In the genomic region with DNA sequence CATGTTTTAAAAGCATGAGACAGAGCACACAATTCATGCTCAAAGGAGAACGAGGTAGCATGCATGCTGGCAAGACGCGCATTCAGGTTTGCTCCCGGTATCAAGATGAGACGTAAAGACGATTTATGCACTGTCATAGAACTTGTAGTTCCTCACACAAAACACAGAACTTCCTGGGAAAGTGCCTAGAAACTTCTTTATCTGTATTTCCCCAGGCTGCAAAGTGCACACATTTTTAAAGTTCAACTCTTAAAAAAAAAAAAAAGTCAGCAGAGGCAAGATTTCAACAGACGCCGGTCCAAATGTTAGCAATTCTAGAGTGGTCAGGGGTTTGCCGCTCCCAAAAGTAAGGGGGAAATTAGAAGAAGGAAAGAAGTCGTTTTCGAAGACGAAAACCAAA, we compare ENCODE assay signal across 10 cellular contexts.
A peak's percentile ranks its signal among the peaks of the same experiment; 100 is the strongest.
DNase-seq lines count a peak whose midpoint lies in the region; ATAC-seq and TF ChIP-seq lines count a peak whose summit lies in the region.
"Had no signal": no experiment of that assay in that cellular context is flagged by ENCODE, and none has a peak within 500 bp of the region (broad histone marks: within the 10 kb centered on the region; RNA-seq: fewer than 3 reads in every experiment).

No MANE protein-coding gene starts in this region.

- no peak for TF ChIP-seq EP300 in suprapubic skin (IDR thresholded peaks at IDR 0.05)

- H3K4me1 ChIP-seq in suprapubic skin: peaks cover 60% of the 10 kb centered on the region

- DNase-seq in T-helper 1 cell (no peak), left kidney (ENCODE audit: low read depth, low spot score) (peak; percentile 24), suprapubic skin (ENCODE audit: low spot score in 2 of 2) (no peak)
- no peak for DNase-seq in activated CD8-positive, alpha-beta T cell treated with anti-CD3 and anti-CD28 coated beads, Interleukin-2, amount 10 ng/mL, durations not matched to agents 7 days and 5 days
- DNase-seq in stimulated activated CD4-positive, alpha-beta T cell treated with anti-CD3 and anti-CD28 coated beads, Interleukin-2, amount 100 ng/mL, for 48 hours: no peak

- no peak for TF ChIP-seq POLR2A in suprapubic skin (IDR thresholded peaks at IDR 0.05)

- no peak for ATAC-seq in activated CD8-positive, alpha-beta T cell treated with anti-CD3 and anti-CD28 coated beads, Interleukin-2, amount 10 ng/mL, durations not matched to agents 7 days and 5 days
- no peak for ATAC-seq in GM19463 (IDR thresholded peaks at IDR 0.05; ENCODE audit: unreplicated experiment)
- ATAC-seq in HG03025 (IDR thresholded peaks at IDR 0.05; ENCODE audit: low FRiP score, unreplicated experiment): no peak

- H3K9me3 Mint-ChIP-seq in T-helper 1 cell treated with Interleukin-12 subunit alpha and Interleukin-12 subunit beta and Interleukin-4 antibody, amounts not matched to agents 30 μg/mL and 1 μg/mL, for 36 hours: no peaks in the 10 kb centered on the region
- H3K9me3 Mint-ChIP-seq in activated CD8-positive, alpha-beta T cell treated with anti-CD3 and anti-CD28 coated beads, Interleukin-2, amount 10 ng/mL, durations not matched to agents 7 days and 5 days (ENCODE audit: insufficient read depth): no peaks in the 10 kb centered on the region

- no peaks in the 10 kb centered on the region for H3K36me3 Mint-ChIP-seq in T-helper 1 cell treated with Interleukin-12 subunit alpha and Interleukin-12 subunit beta and Interleukin-4 antibody, amounts not matched to agents 30 μg/mL and 1 μg/mL, for 36 hours (ENCODE audit: low read depth)
- H3K36me3 Mint-ChIP-seq in activated CD8-positive, alpha-beta T cell treated with anti-CD3 and anti-CD28 coated beads, Interleukin-2, amount 10 ng/mL, durations not matched to agents 7 days and 5 days (ENCODE audit: low read depth): no peaks in the 10 kb centered on the region

- CTCF ChIA-PET in activated CD8-positive, alpha-beta T cell treated with anti-CD3 and anti-CD28 coated beads, Interleukin-2, amount 10 ng/mL, durations not matched to agents 7 days and 5 days (lab: Charles Lee): interaction anchor here (1.0 to 3.1 kb wide), 7 partner anchors 8 to 598 kb away, joined by 3 to 9 read pairs (median 4); no protein-coding TSS in a partner anchor

- H3K4me3 ChIP-seq in suprapubic skin: peak overlapping the region; percentile 33

- peaks cover 13% of the 10 kb centered on the region for H3K27me3 Mint-ChIP-seq in T-helper 1 cell treated with Interleukin-12 subunit alpha and Interleukin-12 subunit beta and Interleukin-4 antibody, amounts not matched to agents 30 μg/mL and 1 μg/mL, for 36 hours (ENCODE audit: low read depth)
- H3K27me3 Mint-ChIP-seq in activated CD8-positive, alpha-beta T cell treated with anti-CD3 and anti-CD28 coated beads, Interleukin-2, amount 10 ng/mL, durations not matched to agents 7 days and 5 days (ENCODE audit: low read depth): peaks cover 10% of the 10 kb centered on the region

- POLR2A ChIA-PET in activated CD8-positive, alpha-beta T cell treated with anti-CD3 and anti-CD28 coated beads, Interleukin-2, amount 10 ng/mL, durations not matched to agents 7 days and 5 days (lab: Charles Lee): no interaction called here

- peak overlapping the region; percentile 68 for H3K27ac Mint-ChIP-seq in T-helper 1 cell treated with Interleukin-12 subunit alpha and Interleukin-12 subunit beta and Interleukin-4 antibody, amounts not matched to agents 30 μg/mL and 1 μg/mL, for 36 hours
- no peak overlapping the region for H3K27ac Mint-ChIP-seq in activated CD8-positive, alpha-beta T cell treated with anti-CD3 and anti-CD28 coated beads, Interleukin-2, amount 10 ng/mL, durations not matched to agents 7 days and 5 days

- no peaks in the 10 kb centered on the region for H3K36me3 ChIP-seq in suprapubic skin

- TF ChIP-seq CTCF in suprapubic skin (IDR thresholded peaks at IDR 0.05): no peak

- peak overlapping the region; percentile 79 for H3K27ac ChIP-seq in suprapubic skin
- H3K27ac ChIP-seq: 22Rv1, epithelial cell of prostate had no signal

- H3K4me1 Mint-ChIP-seq in T-helper 1 cell treated with Interleukin-12 subunit alpha and Interleukin-12 subunit beta and Interleukin-4 antibody, amounts not matched to agents 30 μg/mL and 1 μg/mL, for 36 hours (ENCODE audit: low read depth): peaks cover 10% of the 10 kb centered on the region
- H3K4me1 Mint-ChIP-seq in activated CD8-positive, alpha-beta T cell treated with anti-CD3 and anti-CD28 coated beads, Interleukin-2, amount 10 ng/mL, durations not matched to agents 7 days and 5 days (ENCODE audit: low read depth): peaks cover 11% of the 10 kb centered on the region

- peak overlapping the region; percentile 67 for H3K4me3 Mint-ChIP-seq in T-helper 1 cell treated with Interleukin-12 subunit alpha and Interleukin-12 subunit beta and Interleukin-4 antibody, amounts not matched to agents 30 μg/mL and 1 μg/mL, for 36 hours
- peak overlapping the region; percentile 54 for H3K4me3 Mint-ChIP-seq in activated CD8-positive, alpha-beta T cell treated with anti-CD3 and anti-CD28 coated beads, Interleukin-2, amount 10 ng/mL, durations not matched to agents 7 days and 5 days

- WGBS in suprapubic skin: 28% methylated on average over 12 of the region's 12 CpGs

- no peaks in the 10 kb centered on the region for H3K27me3 ChIP-seq in suprapubic skin

- no peaks in the 10 kb centered on the region for H3K9me3 ChIP-seq in suprapubic skin
